In genomic region chr9:77291714-77292113, GRCh38 we compare ENCODE assay signal across 9 cellular contexts.
A peak's percentile ranks its signal among the peaks of the same experiment; 100 is the strongest.
DNase-seq lines count a peak whose midpoint lies in the region; ATAC-seq and TF ChIP-seq lines count a peak whose summit lies in the region.
"Had no signal": no experiment of that assay in that cellular context is flagged by ENCODE, and none has a peak within 500 bp of the region (broad histone marks: within the 10 kb centered on the region; RNA-seq: fewer than 3 reads in every experiment).

No MANE protein-coding gene starts in this region.

- H3K9me3 Mint-ChIP-seq in activated CD4-positive, alpha-beta memory T cell treated with anti-CD3 and anti-CD28 coated beads for 36 hours = peaks cover 14% of the 10 kb centered on the region

- BruUV-seq in IMR-90 (replicated peaks; lab: Mats Ljungman, UMichigan) = no TSS peak

- intact Hi-C loops in IMR-90 (cut with micrococcal nuclease) = loop anchor here (5.0 to 10.0 kb wide), 2 partner anchors 461 to 743 kb away; partner anchors contain the start of gene GNAQ
- intact Hi-C loops in activated CD4-positive, alpha-beta memory T cell treated with anti-CD3 and anti-CD28 coated beads for 36 hours (cut with micrococcal nuclease) = no loop called here

- WGBS in IMR-90 (ENCODE audit: extremely low coverage in 2 of 2, insufficient read length in 1 of 2), 2 experiments = no CpG with 5 or more reads among the region's 1 CpG

- dilution Hi-C loops in IMR-90 (cut with HindIII; ENCODE audit: low sequenced_read_pairs, unreplicated experiment) = no loop called here

- H2AK9ac ChIP-seq in IMR-90 (replicated peaks; ENCODE audit: low read depth, low read length, poor library complexity) = no peak overlapping the region

- no peak overlapping the region for H2BK5ac ChIP-seq in IMR-90 (ENCODE audit: low read depth, low read length, poor library complexity, severe bottlenecking)

- peaks cover 6 to 20% of the 10 kb centered on the region in 2 experiments; a peak in 3 of 4 replicates for H3K79me1 ChIP-seq in IMR-90 (ENCODE audit: low read depth in 1 of 2, low read length in 2 of 2)

- peaks cover 2% of the 10 kb centered on the region; the same call in 1 of the 2 replicates for H3K36me3 ChIP-seq in IMR-90 (ENCODE audit: control insufficient read depth, insufficient read depth, low read length)
- no peaks in the 10 kb centered on the region for H3K36me3 ChIP-seq in WERI-Rb-1
- H3K36me3 ChIP-seq in kidney epithelial cell (ENCODE audit: control insufficient read depth, insufficient read depth, low read length) = no peaks in the 10 kb centered on the region
- H3K36me3 ChIP-seq: neutrophil had no signal

- no peak overlapping the region for H3K4ac ChIP-seq in IMR-90 (ENCODE audit: low read depth, low read length)

- CTCF ChIA-PET in IMR-90 (lab: Yijun Ruan, JAX) = interaction anchor here (1.1 to 1.5 kb wide), 4 partner anchors 11 to 166 kb away, joined by 3 to 6 read pairs (median 3); no protein-coding TSS in a partner anchor
- CTCF ChIA-PET in activated CD4-positive, alpha-beta memory T cell treated with anti-CD3 and anti-CD28 coated beads for 36 hours (lab: Charles Lee) = no interaction called here

- H3K4me2 ChIP-seq in IMR-90 (ENCODE audit: low read depth, low read length) = no peak overlapping the region

- H3K9me3 ChIP-seq in IMR-90 (ENCODE audit: control insufficient read depth, insufficient read depth, low read length) (peaks cover 7% of the 10 kb centered on the region; the same call in 1 of the 2 replicates), WERI-Rb-1 (ENCODE audit: severe bottlenecking) (no peaks in the 10 kb centered on the region)
- H3K9me3 ChIP-seq: neutrophil had no signal

- H3K27ac ChIP-seq in IMR-90 (ENCODE audit: insufficient read depth, low read length) (no peak overlapping the region), WERI-Rb-1 (no peak overlapping the region)
- H3K27ac ChIP-seq: neutrophil had no signal

- no peak overlapping the region for H3K56ac ChIP-seq in IMR-90 (ENCODE audit: extremely low read depth, insufficient read depth, low read length)

- peak; percentile 66 for ATAC-seq in IMR-90 (ENCODE audit: low read depth)

- no peak overlapping the region for H2BK15ac ChIP-seq in IMR-90 (ENCODE audit: low read depth, low read length)

- H3K4me1 Mint-ChIP-seq in activated CD4-positive, alpha-beta memory T cell treated with anti-CD3 and anti-CD28 coated beads for 36 hours (ENCODE audit: low read depth) = no peaks in the 10 kb centered on the region

- no peak overlapping the region for H4K8ac ChIP-seq in IMR-90 (ENCODE audit: low read depth in 2 of 2, low read length in 2 of 2)

- H3K18ac ChIP-seq in IMR-90 (ENCODE audit: low read depth, low read length) = no peak overlapping the region

- H3K36me3 Mint-ChIP-seq in activated CD4-positive, alpha-beta memory T cell treated with anti-CD3 and anti-CD28 coated beads for 36 hours = peaks cover 42% of the 10 kb centered on the region

- DNase-seq in COLO829 (ENCODE audit: low spot score) = peak; percentile 74
- DNase-seq in IMR-90 = peak; percentile 33
- DNase-seq in WERI-Rb-1 = peak; percentile 17
- DNase-seq in kidney epithelial cell (ENCODE audit: low read depth) = no peak
- DNase-seq in stimulated activated naive CD4-positive, alpha-beta T cell (lab: John Stamatoyannopoulos, UW) = no peak
- DNase-seq in activated naive CD4-positive, alpha-beta T cell treated with anti-CD3 and anti-CD28 coated beads, Interleukin-2, amount 50 U/mL, for 16 hours = no peak
- no peak for DNase-seq in activated CD4-positive, alpha-beta memory T cell treated with anti-CD3 and anti-CD28 coated beads for 36 hours
- no peak for DNase-seq in NCI-H187 (lab: John Stamatoyannopoulos, UW)

- no peak overlapping the region for H3K23ac ChIP-seq in IMR-90 (ENCODE audit: low read depth, low read length)

- POLR2A ChIA-PET in IMR-90 (lab: Charles Lee; ENCODE audit: unreplicated experiment) = no interaction called here
- POLR2A ChIA-PET in activated CD4-positive, alpha-beta memory T cell treated with anti-CD3 and anti-CD28 coated beads for 36 hours (lab: Charles Lee) = interaction anchor here (0.6 kb wide), 1 partner anchor 898 kb away, joined by 6 read pairs; the partner anchor contains the start of gene RFK

- H2AFZ ChIP-seq in IMR-90 (replicated peaks; ENCODE audit: low read length, poor library complexity) = no peak overlapping the region

- no peak overlapping the region for H2BK20ac ChIP-seq in IMR-90 (ENCODE audit: low read depth, low read length)

- H3K9ac ChIP-seq in IMR-90 (ENCODE audit: low read depth, low read length) = no peak overlapping the region

- TF ChIP-seq CTCF in IMR-90 (conservative IDR thresholded peaks at IDR 0.05; ENCODE audit: low read depth, low read length) (peak; percentile 52), WERI-Rb-1 (IDR thresholded peaks at IDR 0.05; ENCODE audit: low read depth, low read length) (peak; percentile 43), kidney epithelial cell (IDR thresholded peaks at IDR 0.05; ENCODE audit: insufficient read depth, low read length, poor library complexity, severe bottlenecking) (peak; percentile 38)

- H3K9me1 ChIP-seq in IMR-90 (ENCODE audit: insufficient read depth, low read length) = peaks cover 2% of the 10 kb centered on the region; the same call in 1 of the 2 replicates

- H3K27me3 ChIP-seq in IMR-90 (ENCODE audit: control insufficient read depth, insufficient read depth, low read length) (no peaks in the 10 kb centered on the region), WERI-Rb-1 (ENCODE audit: insufficient read depth, low read depth, severe bottlenecking) (no peaks in the 10 kb centered on the region), kidney epithelial cell (ENCODE audit: control insufficient read depth, insufficient read depth, low read length) (no peaks in the 10 kb centered on the region)
- H3K27me3 ChIP-seq: neutrophil had no signal

- no peak overlapping the region for H2BK120ac ChIP-seq in IMR-90 (ENCODE audit: low read depth, low read length)

- no peak overlapping the region for H3K27ac Mint-ChIP-seq in activated CD4-positive, alpha-beta memory T cell treated with anti-CD3 and anti-CD28 coated beads for 36 hours

- H3K27me3 Mint-ChIP-seq in activated CD4-positive, alpha-beta memory T cell treated with anti-CD3 and anti-CD28 coated beads for 36 hours = no peaks in the 10 kb centered on the region

- H3K4me1 ChIP-seq in IMR-90 (ENCODE audit: control insufficient read depth, insufficient read depth, low read length) = peaks cover 4% of the 10 kb centered on the region

- H3K4me3 Mint-ChIP-seq in activated CD4-positive, alpha-beta memory T cell treated with anti-CD3 and anti-CD28 coated beads for 36 hours = no peak overlapping the region

- H4K91ac ChIP-seq in IMR-90 (ENCODE audit: insufficient read depth, low read depth, low read length) = no peak overlapping the region

- no peak overlapping the region for H4K5ac ChIP-seq in IMR-90 (ENCODE audit: low read depth, low read length)

- H3K14ac ChIP-seq in IMR-90 (replicated peaks; ENCODE audit: low read depth, low read length) = no peak overlapping the region

- H3K4me3 ChIP-seq in IMR-90 (ENCODE audit: insufficient read depth, low read depth, low read length) (no peak overlapping the region), WERI-Rb-1 (ENCODE audit: low read depth, low read length) (no peak overlapping the region), kidney epithelial cell (ENCODE audit: low read depth, low read length) (no peak overlapping the region)

- peak; percentile 46 for TF ChIP-seq RAD21 in IMR-90 (IDR thresholded peaks at IDR 0.05; ENCODE audit: low read length)

- in situ Hi-C loops in IMR-90 (cut with MboI; ENCODE audit: low sequenced_read_pairs) = no loop called here

- H4K20me1 ChIP-seq in IMR-90 (ENCODE audit: insufficient read depth, low read length) = no peaks in the 10 kb centered on the region

- H2AK5ac ChIP-seq in IMR-90 (ENCODE audit: low read depth, low read length) = no peak overlapping the region

- no peak for TF ChIP-seq POLR2A in IMR-90 (IDR thresholded peaks at IDR 0.05; ENCODE audit: low read depth, low read length)

TF ChIP-seq in IMR-90, 13 proteins besides CTCF, POLR2A, EP300 and RAD21:
- no peak for TF ChIP-seq RCOR1 (IDR thresholded peaks at IDR 0.05; ENCODE audit: insufficient replicate concordance, low read length)
- TF ChIP-seq FOS (IDR thresholded peaks at IDR 0.05; ENCODE audit: low read depth, low read length) = no peak
- no peak for TF ChIP-seq NFE2L2 (IDR thresholded peaks at IDR 0.05; ENCODE audit: low read depth, low read length)
- no peak for TF ChIP-seq MXI1 (IDR thresholded peaks at IDR 0.05; ENCODE audit: borderline replicate concordance, low read depth, low read length)
- TF ChIP-seq SMC3 (IDR thresholded peaks at IDR 0.05; ENCODE audit: low read depth, low read length) = peak; percentile 41
- TF ChIP-seq CEBPB (IDR thresholded peaks at IDR 0.05; ENCODE audit: low read depth, low read length) = no peak
TF ChIP-seq in IMR-90: peak in this region for 1.

Comparison
In these comparisons a context has a peak if more than half of its experiments do, and no peak if none do; other contexts are left out.
1. DNase-seq: peak in COLO829 (single experiment), IMR-90 (single experiment) and WERI-Rb-1 (single experiment); none in kidney epithelial cell (single experiment), stimulated activated naive CD4-positive, alpha-beta T cell (0 of 6), activated naive CD4-positive, alpha-beta T cell treated with anti-CD3 and anti-CD28 coated beads, Interleukin-2, amount 50 U/mL, for 16 hours (single experiment), activated CD4-positive, alpha-beta memory T cell treated with anti-CD3 and anti-CD28 coated beads for 36 hours (single experiment) and NCI-H187 (0 of 2).
2. Peak in every context shown above with its lines, with median percentiles within 50 percentile points of each other: CTCF ChIP-seq.